Comparison of ENCODE assay signal across 18 cellular contexts in genomic region chr12:69406217-69406616, GRCh38. TPM values are rescaled to one million over a fixed set of nuclear protein-coding genes. Genes with fewer than 3 reads are reported as not detected.
DNase-seq lines count a peak whose midpoint lies in the region; ATAC-seq, FAIRE-seq and TF ChIP-seq lines count a peak whose summit lies in the region.
"Had no signal": no experiment of that assay in that cellular context is flagged by ENCODE, and none has a peak within 500 bp of the region (broad histone marks: within the 10 kb centered on the region; RNA-seq: fewer than 3 reads in every experiment).

No MANE protein-coding gene starts in this region.

- no peaks in the 10 kb centered on the region for H3K79me2 ChIP-seq in PC-3 (ENCODE audit: low read length)
- no peaks in the 10 kb centered on the region for H3K79me2 ChIP-seq in osteoblast (ENCODE audit: insufficient read depth, low read length)

- 96% methylated on average over 2 of the region's 2 CpGs for WGBS in pancreas, 2 donors

- intact Hi-C loops in PC-3 (cut with micrococcal nuclease): no loop called here
- intact Hi-C loops in pancreas (cut with DNase I): no loop called here

- H3K4me1 Mint-ChIP-seq in chondrocyte (ENCODE audit: low read depth): peaks cover 77% of the 10 kb centered on the region
- H3K4me1 Mint-ChIP-seq: CD14-positive monocyte had no signal

- H3K27ac Mint-ChIP-seq in chondrocyte (ENCODE audit: unreplicated experiment): peak overlapping the region; percentile 96
- H3K27ac Mint-ChIP-seq: CD14-positive monocyte had no signal

- H3K9me2 ChIP-seq in PC-3 (replicated peaks; ENCODE audit: low read length): no peaks in the 10 kb centered on the region

- no peak for FAIRE-seq in pancreas (lab: Jason Lieb, UNC)
- FAIRE-seq: K562 had no signal

- CTCF ChIA-PET in PC-3 (lab: Charles Lee): no interaction called here

- H3K4me1 ChIP-seq in PC-3 (ENCODE audit: insufficient read depth, low read length): peaks cover 18% of the 10 kb centered on the region
- H3K4me1 ChIP-seq in osteoblast (ENCODE audit: insufficient read depth, low read length): peaks cover 32% of the 10 kb centered on the region
- no peaks in the 10 kb centered on the region for H3K4me1 ChIP-seq in pancreas

- no peaks in the 10 kb centered on the region for H3K9me3 ChIP-seq in PC-3 (ENCODE audit: low read length)
- no peaks in the 10 kb centered on the region for H3K9me3 ChIP-seq in osteoblast (ENCODE audit: low read depth, low read length)
- no peaks in the 10 kb centered on the region for H3K9me3 ChIP-seq in pancreas

- H3K9me3 Mint-ChIP-seq in chondrocyte (ENCODE audit: low read depth): peaks cover 7% of the 10 kb centered on the region
- H3K9me3 Mint-ChIP-seq: CD14-positive monocyte had no signal

- ATAC-seq in PC-3: no peak
- ATAC-seq in pancreas: no peak
- no peak for ATAC-seq in GM19351 (IDR thresholded peaks at IDR 0.05; ENCODE audit: unreplicated experiment)
- ATAC-seq: K562 had no signal

- H3K4me3 ChIP-seq in PC-3 (ENCODE audit: low read length) (no peak overlapping the region), osteoblast (ENCODE audit: insufficient read depth, low read length) (no peak overlapping the region), pancreas (no peak overlapping the region)
- H3K4me3 ChIP-seq: K562 had no signal

- no peaks in the 10 kb centered on the region for H3F3A ChIP-seq in PC-3 (ENCODE audit: low read length, unreplicated experiment)

- POLR2A ChIA-PET in PC-3 (lab: Charles Lee; ENCODE audit: unreplicated experiment): no interaction called here

- no peak overlapping the region for H3K4me3 Mint-ChIP-seq in chondrocyte (ENCODE audit: unreplicated experiment)
- H3K4me3 Mint-ChIP-seq: CD14-positive monocyte had no signal

- H3K27me3 ChIP-seq in PC-3 (ENCODE audit: low read length) (no peaks in the 10 kb centered on the region), osteoblast (ENCODE audit: insufficient read depth, low read length) (no peaks in the 10 kb centered on the region), pancreas (no peaks in the 10 kb centered on the region)

- no peak overlapping the region for H3K9ac ChIP-seq in PC-3 (ENCODE audit: low read length)

- H3K27ac ChIP-seq in PC-3 (ENCODE audit: low read length) (no peak overlapping the region), osteoblast (ENCODE audit: low read depth, low read length) (peak overlapping the region; percentile 90), pancreas (no peak overlapping the region)

- no peaks in the 10 kb centered on the region for H3K27me3 Mint-ChIP-seq in chondrocyte (ENCODE audit: low read depth)

- no peaks in the 10 kb centered on the region for H4K20me1 ChIP-seq in PC-3 (ENCODE audit: low read length)
- no peaks in the 10 kb centered on the region for H4K20me1 ChIP-seq in osteoblast (ENCODE audit: insufficient read depth, low read length)

- peak overlapping the region; percentile 32 for H3K4me2 ChIP-seq in PC-3 (ENCODE audit: low read length)
- H3K4me2 ChIP-seq in osteoblast (ENCODE audit: insufficient read depth, low read length): peak overlapping the region; percentile 72

- H3K36me3 ChIP-seq in PC-3 (ENCODE audit: low read depth, low read length) (no peaks in the 10 kb centered on the region), osteoblast (ENCODE audit: insufficient read depth, low read length) (no peaks in the 10 kb centered on the region), pancreas (no peaks in the 10 kb centered on the region)

- TF ChIP-seq CTCF in PC-3 (conservative IDR thresholded peaks at IDR 0.05; ENCODE audit: low read depth, low read length) (no peak), chondrocyte (IDR thresholded peaks at IDR 0.05) (no peak), osteoblast (IDR thresholded peaks at IDR 0.05; ENCODE audit: extremely low read depth, low read depth, low read length) (no peak), pancreas (IDR thresholded peaks at IDR 0.05) (no peak)

- BruUV-seq in PC-3 (replicated peaks; lab: Mats Ljungman, UMichigan): no TSS peak

- H3K36me3 Mint-ChIP-seq in chondrocyte (ENCODE audit: low read depth): no peaks in the 10 kb centered on the region

- H2AFZ ChIP-seq in PC-3 (ENCODE audit: low read length) (no peak overlapping the region), osteoblast (ENCODE audit: low read length) (no peak overlapping the region)

- DNase-seq in PC-3: no peak
- no peak for DNase-seq in chondrocyte (ENCODE audit: low spot score)
- DNase-seq in osteoblast (ENCODE audit: insufficient read length, low spot score, missing footprints): no peak
- DNase-seq in NCI-H2227 (lab: John Stamatoyannopoulos, UW; ENCODE audit: unreplicated experiment): no peak
- no peak for DNase-seq in pancreas
- DNase-seq in stimulated activated CD4-positive, alpha-beta T cell treated with anti-CD3 and anti-CD28 coated beads, Interleukin-12 subunit alpha, Interleukin-12 subunit beta, amount 100 ng/mL, for 4 hours: no peak
- DNase-seq: DMS79 treated with DMSO at 0.1 percent for 48 hours, NCI-H1105, NCI-H2081, NCI-H2171 treated with DMSO at 0.1 percent for 48 hours, NCI-H446 treated with DMSO at 0.1 percent for 48 hours, NCI-H69, Right ventricle myocardium superior had no signal

RNA-seq across cellular contexts. Expression of gene YEATS4, which starts 46.7 kb away (rescaled TPM):
- 36.1 and 41.3 TPM in 2 replicates for total RNA-seq in PC-3 (2014; rRNA removed)
- total RNA-seq in chondrocyte: 13.5 to 16.3 TPM (median 14.2 TPM) in 3 replicates
- total RNA-seq in osteoblast: 20.3 and 24.5 TPM in 2 replicates
- 10 to 100 TPM in 3 of 6 donors, 1 to 10 TPM in 3; 8.3 to 14.6 (median 10.6) TPM for total RNA-seq in pancreas
- polyA plus RNA-seq in pancreas: 10 to 100 TPM in 1 of 2 donors, 1 to 10 TPM in 1; 6.0 to 15.6 TPM

RNA-seq across cellular contexts. Expression of gene LYZ, which starts 58.0 kb away (rescaled TPM):
- total RNA-seq in PC-3 (2014; rRNA removed): not detected in 2 replicates
- total RNA-seq in chondrocyte: not detected in 3 replicates
- 1.8 and 8.3 TPM in 2 replicates for total RNA-seq in osteoblast
- total RNA-seq in pancreas: 100 to 1,000 TPM in 2 of 6 donors, 10 to 100 TPM in 4; 14.0 to 591 (median 39.3) TPM
- 10 to 100 TPM; 10.1 to 29.4 TPM for polyA plus RNA-seq in pancreas
- total RNA-seq: G401 had no signal
- polyA plus RNA-seq: AG04450 had no signal
